In genomic region chr5:153598099-153598498, GRCh38 we compare ENCODE assay signal across 16 cellular contexts.
DNase-seq lines count a peak whose midpoint lies in the region; ATAC-seq and TF ChIP-seq lines count a peak whose summit lies in the region.
"Had no signal": no experiment of that assay in that cellular context is flagged by ENCODE, and none has a peak within 500 bp of the region (broad histone marks: within the 10 kb centered on the region; RNA-seq: fewer than 3 reads in every experiment).

No MANE protein-coding gene starts in this region.

- H3K4me1 Mint-ChIP-seq in endodermal cell, result no peaks in the 10 kb centered on the region

- no peak overlapping the region for H3K27ac Mint-ChIP-seq in endodermal cell

- no peaks in the 10 kb centered on the region for H3K36me3 Mint-ChIP-seq in endodermal cell (ENCODE audit: low read depth)

- TF ChIP-seq CTCF in GM12865 (IDR thresholded peaks at IDR 0.05; ENCODE audit: insufficient read depth, low read depth, low read length, missing control alignments) (no peak), endodermal cell (conservative IDR thresholded peaks at IDR 0.05) (no peak)

- no peak overlapping the region for H3K4me3 ChIP-seq in GM12865 (ENCODE audit: low read depth, low read length)
- H3K4me3 ChIP-seq in endodermal cell (ENCODE audit: low read length), result no peak overlapping the region

- CTCF ChIA-PET in HEK293T (lab: Yijun Ruan, JAX), result no interaction called here

- H3K27me3 Mint-ChIP-seq in endodermal cell (ENCODE audit: insufficient read depth), result peaks cover 3% of the 10 kb centered on the region

- ATAC-seq in GM19395 (IDR thresholded peaks at IDR 0.05; ENCODE audit: unreplicated experiment) (peak; percentile 75), HG02588 (IDR thresholded peaks at IDR 0.05; ENCODE audit: unreplicated experiment) (peak; percentile 46), HG03354 (IDR thresholded peaks at IDR 0.05; ENCODE audit: poor library complexity, severe bottlenecking, unreplicated experiment) (peak; percentile 62)
- ATAC-seq: sciatic nerve had no signal

- no peak overlapping the region for H3K4me3 Mint-ChIP-seq in endodermal cell

- no peaks in the 10 kb centered on the region for H3K9me3 Mint-ChIP-seq in endodermal cell

- H3K9ac ChIP-seq in endodermal cell (ENCODE audit: extremely low read depth, low read length, poor library complexity, severe bottlenecking), result no peak overlapping the region

- H3K9me3 ChIP-seq in endodermal cell (ENCODE audit: control insufficient read depth, low read length), result no peaks in the 10 kb centered on the region

- H3K36me3 ChIP-seq in endodermal cell (ENCODE audit: control insufficient read depth, insufficient read depth, low read length), result no peaks in the 10 kb centered on the region

- DNase-seq in GM12865 (ENCODE audit: low read depth), result peak; percentile 23
- no peak for DNase-seq in RKO (ENCODE audit: low spot score)
- DNase-seq in HEK293T (ENCODE audit: extremely low spot score), result no peak
- no peak for DNase-seq in endodermal cell
- no peak for DNase-seq in NCI-H1417 (lab: John Stamatoyannopoulos, UW)
- DNase-seq: activated CD8-positive, alpha-beta memory T cell treated with anti-CD3 and anti-CD28 coated beads for 24 hours; IMR-90; NCI-H2029 treated with DMSO at 0.1 percent for 48 hours; NCI-H510A; nucleus accumbens; OCI-M1; T-helper 9 cell had no signal

- H3K4me1 ChIP-seq in endodermal cell (ENCODE audit: control insufficient read depth, insufficient read depth, low read length), result no peaks in the 10 kb centered on the region

- no peak overlapping the region for H3K27ac ChIP-seq in endodermal cell (ENCODE audit: low read depth, low read length)

- H3K27me3 ChIP-seq in endodermal cell (ENCODE audit: control insufficient read depth, insufficient read depth, low read length, poor library complexity, severe bottlenecking), result no peaks in the 10 kb centered on the region

- POLR2A ChIA-PET in HEK293T (lab: Yijun Ruan, JAX), result no interaction called here

TF ChIP-seq in HEK293T, 16 proteins besides CTCF, POLR2A, EP300 and RAD21:
- no peak for TF ChIP-seq CTBP1 (IDR thresholded peaks at IDR 0.05; ENCODE audit: borderline replicate concordance)
- TF ChIP-seq ZNF384 (IDR thresholded peaks at IDR 0.05), result no peak
- TF ChIP-seq NFRKB (IDR thresholded peaks at IDR 0.05), result no peak
- no peak for TF ChIP-seq FOXA1 (IDR thresholded peaks at IDR 0.05)
- no peak for TF ChIP-seq L3MBTL2 (conservative IDR thresholded peaks at IDR 0.05)
- TF ChIP-seq BHLHE40 (IDR thresholded peaks at IDR 0.05; ENCODE audit: borderline replicate concordance), result no peak
- TF ChIP-seq FOXM1 (IDR thresholded peaks at IDR 0.05; ENCODE audit: borderline replicate concordance), result no peak
- no peak for TF ChIP-seq LEF1 (IDR thresholded peaks at IDR 0.05; ENCODE audit: borderline replicate concordance)
- TF ChIP-seq TARDBP (IDR thresholded peaks at IDR 0.05), result no peak
- no peak for TF ChIP-seq ELF4 (IDR thresholded peaks at IDR 0.05)
- TF ChIP-seq ARNT (IDR thresholded peaks at IDR 0.05), result no peak
- TF ChIP-seq FOXK2 (IDR thresholded peaks at IDR 0.05), result no peak
